ENCODE assay signal across 20 cellular contexts in genomic region chr10:93767724-93768399, GRCh38. TPM values are rescaled to one million over a fixed set of nuclear protein-coding genes. Genes with fewer than 3 reads are reported as not detected.
"Had no signal": no experiment of that assay in that cellular context is flagged by ENCODE, and none has a peak within 500 bp of the region (broad histone marks: within the 10 kb centered on the region; RNA-seq: fewer than 3 reads in every experiment).

No MANE protein-coding gene starts in this region.

- DNase-seq: effector CD8-positive, alpha-beta T cell; foreskin melanocyte; head of caudate nucleus; mesenchymal stem cell; naive B cell; posterior cingulate gyrus; small intestine; stimulated activated CD4-positive, alpha-beta T cell treated with anti-CD3 and anti-CD28 coated beads, Interleukin-12 subunit alpha, Interleukin-12 subunit beta, amount 100 ng/mL, for 4 hours; stimulated activated naive CD4-positive, alpha-beta T cell; stomach; upper lobe of left lung; uterus had no signal

- H3K27ac Mint-ChIP-seq: nephron had no signal

- H3K4me3 ChIP-seq: coronary artery, lung, right atrium auricular region, stomach, upper lobe of left lung, uterus had no signal

- H3K36me3 ChIP-seq: neutrophil, right atrium auricular region, stomach, upper lobe of left lung, uterus had no signal

- H3K36me3 Mint-ChIP-seq: naive B cell had no signal

- H3K27ac ChIP-seq: coronary artery, neutrophil, right atrium auricular region, stomach, upper lobe of left lung, uterus had no signal

- H3K9me3 ChIP-seq: neutrophil, right atrium auricular region, stomach, upper lobe of left lung, uterus had no signal

- H3K4me1 Mint-ChIP-seq: naive B cell had no signal

- H3K9me3 Mint-ChIP-seq: nephron had no signal

- H3K27me3 ChIP-seq: right atrium auricular region, upper lobe of left lung, uterus had no signal

- H3K4me3 Mint-ChIP-seq: naive B cell, nephron had no signal

- H3K4me1 ChIP-seq: right atrium auricular region, upper lobe of left lung, uterus had no signal

RNA-seq across cellular contexts. Expression of gene LGI1, which starts 10.1 kb away (rescaled TPM):
- total RNA-seq: dermis microvascular lymphatic vessel endothelial cell, kidney epithelial cell, osteoblast, upper lobe of left lung had no signal
